Comparison of ENCODE assay signal across 2 cellular contexts in genomic region chr17:27276653-27277156, GRCh38.
TF ChIP-seq lines count a peak whose summit lies in the region.

No MANE protein-coding gene starts in this region.

TF ChIP-seq in SK-N-SH, 30 proteins besides CTCF, POLR2A, EP300 and RAD21 (continued from another document):
- TF ChIP-seq RFX5 (IDR thresholded peaks at IDR 0.05; ENCODE audit: low read length) (no peak), SMC3 (IDR thresholded peaks at IDR 0.05; ENCODE audit: low read depth, low read length) (no peak), YY1 (IDR thresholded peaks at IDR 0.05; ENCODE audit: low read depth) (no peak), TAF1 (IDR thresholded peaks at IDR 0.05; ENCODE audit: borderline replicate concordance, low read depth, low read length) (no peak)

TF ChIP-seq in SK-N-SH treated with all-trans-retinoic acid at 6 μM for 48 hours, 23 proteins besides CTCF, POLR2A, EP300 and RAD21 (continued from another document):
- TF ChIP-seq ZNF565 (CRISPR knock-in tag; conservative IDR thresholded peaks at IDR 0.05; ENCODE audit: low read depth) = no peak
- TF ChIP-seq BACH2 (CRISPR knock-in tag; IDR thresholded peaks at IDR 0.05; ENCODE audit: borderline replicate concordance) = no peak
- TF ChIP-seq ZFP3 (CRISPR knock-in tag; IDR thresholded peaks at IDR 0.05) = no peak
- TF ChIP-seq TOX (CRISPR knock-in tag; IDR thresholded peaks at IDR 0.05; ENCODE audit: borderline replicate concordance) = no peak
- no peak for TF ChIP-seq ARNTL (CRISPR knock-in tag; IDR thresholded peaks at IDR 0.05; ENCODE audit: borderline replicate concordance, low read depth)
- TF ChIP-seq ISL1 (CRISPR knock-in tag; IDR thresholded peaks at IDR 0.05) = no peak
- TF ChIP-seq, protein P1, sequence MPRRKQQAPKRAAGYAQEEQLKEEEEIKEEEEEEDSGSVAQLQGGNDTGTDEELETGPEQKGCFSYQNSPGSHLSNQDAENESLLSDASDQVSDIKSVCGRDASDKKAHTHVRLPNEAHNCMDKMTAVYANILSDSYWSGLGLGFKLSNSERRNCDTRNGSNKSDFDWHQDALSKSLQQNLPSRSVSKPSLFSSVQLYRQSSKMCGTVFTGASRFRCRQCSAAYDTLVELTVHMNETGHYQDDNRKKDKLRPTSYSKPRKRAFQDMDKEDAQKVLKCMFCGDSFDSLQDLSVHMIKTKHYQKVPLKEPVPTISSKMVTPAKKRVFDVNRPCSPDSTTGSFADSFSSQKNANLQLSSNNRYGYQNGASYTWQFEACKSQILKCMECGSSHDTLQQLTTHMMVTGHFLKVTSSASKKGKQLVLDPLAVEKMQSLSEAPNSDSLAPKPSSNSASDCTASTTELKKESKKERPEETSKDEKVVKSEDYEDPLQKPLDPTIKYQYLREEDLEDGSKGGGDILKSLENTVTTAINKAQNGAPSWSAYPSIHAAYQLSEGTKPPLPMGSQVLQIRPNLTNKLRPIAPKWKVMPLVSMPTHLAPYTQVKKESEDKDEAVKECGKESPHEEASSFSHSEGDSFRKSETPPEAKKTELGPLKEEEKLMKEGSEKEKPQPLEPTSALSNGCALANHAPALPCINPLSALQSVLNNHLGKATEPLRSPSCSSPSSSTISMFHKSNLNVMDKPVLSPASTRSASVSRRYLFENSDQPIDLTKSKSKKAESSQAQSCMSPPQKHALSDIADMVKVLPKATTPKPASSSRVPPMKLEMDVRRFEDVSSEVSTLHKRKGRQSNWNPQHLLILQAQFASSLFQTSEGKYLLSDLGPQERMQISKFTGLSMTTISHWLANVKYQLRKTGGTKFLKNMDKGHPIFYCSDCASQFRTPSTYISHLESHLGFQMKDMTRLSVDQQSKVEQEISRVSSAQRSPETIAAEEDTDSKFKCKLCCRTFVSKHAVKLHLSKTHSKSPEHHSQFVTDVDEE (CRISPR knock-in tag; IDR thresholded peaks at IDR 0.05) = no peak
- TF ChIP-seq RARB (CRISPR knock-in tag; IDR thresholded peaks at IDR 0.05) = no peak
- TF ChIP-seq GLIS3 (CRISPR knock-in tag; IDR thresholded peaks at IDR 0.05) = no peak
- no peak for TF ChIP-seq SNAI2 (CRISPR knock-in tag; IDR thresholded peaks at IDR 0.05)
TF ChIP-seq in SK-N-SH treated with all-trans-retinoic acid at 6 μM for 48 hours: peak in this region for 0.
